Comparison of ENCODE assay signal across 28 cellular contexts in genomic region chr9:136235171-136235570, GRCh38. TPM values are rescaled to one million over a fixed set of nuclear protein-coding genes. Genes with fewer than 3 reads are reported as not detected.
"Had no signal": no experiment of that assay in that cellular context is flagged by ENCODE, and none has a peak within 500 bp of the region (broad histone marks: within the 10 kb centered on the region; RNA-seq: fewer than 3 reads in every experiment).

No MANE protein-coding gene starts in this region.

- H3K4me3 Mint-ChIP-seq: activated CD4-positive, alpha-beta T cell treated with anti-CD3 and anti-CD28 coated beads for 36 hours; activated CD8-positive, alpha-beta memory T cell treated with anti-CD3 and anti-CD28 coated beads, Interleukin-2, amount 10 ng/mL, durations not matched to agents 7 days and 5 days; activated naive CD8-positive, alpha-beta T cell treated with anti-CD3 and anti-CD28 coated beads, Interleukin-2, amount 50 U/mL, for 24 hours; activated T-cell treated with anti-CD3 and anti-CD28 coated beads, Interleukin-2, amount 50 U/mL, for 24 hours; activated T-helper 1 cell treated with anti-CD3 and anti-CD28 coated beads, Interleukin-12 subunit alpha, Interleukin-12 subunit beta, Interleukin-2, Interleukin-4 antibody, amounts not matched to agents 30 ng/mL and 10 ng/mL and 1 ng/mL, durations not matched to agents 14 hours and 24 hours and 36 hours; brain; central memory CD8-positive, alpha-beta T cell; T-helper 1 cell treated with Interleukin-12 subunit alpha and Interleukin-12 subunit beta and Interleukin-4 antibody, amounts not matched to agents 30 μg/mL and 1 μg/mL, for 36 hours had no signal

- H3K9me3 ChIP-seq: ascending aorta, Peyer's patch had no signal

- H3K36me3 Mint-ChIP-seq: activated naive CD4-positive, alpha-beta T cell treated with anti-CD3 and anti-CD28 coated beads, Interleukin-2, amount 50 U/mL, for 72 hours had no signal

- H3K27ac Mint-ChIP-seq: activated CD4-positive, alpha-beta T cell treated with anti-CD3 and anti-CD28 coated beads for 36 hours; activated CD8-positive, alpha-beta memory T cell treated with anti-CD3 and anti-CD28 coated beads, Interleukin-2, amount 10 ng/mL, durations not matched to agents 7 days and 5 days; activated naive CD8-positive, alpha-beta T cell treated with anti-CD3 and anti-CD28 coated beads, Interleukin-2, amount 50 U/mL, for 24 hours; activated T-helper 1 cell treated with anti-CD3 and anti-CD28 coated beads, Interleukin-12 subunit alpha, Interleukin-12 subunit beta, Interleukin-2, Interleukin-4 antibody, amounts not matched to agents 30 ng/mL and 10 ng/mL and 1 ng/mL, durations not matched to agents 14 hours and 24 hours and 36 hours had no signal

- H3K4me1 ChIP-seq: ascending aorta had no signal

- ATAC-seq: activated CD4-positive, alpha-beta T cell treated with anti-CD3 and anti-CD28 coated beads for 36 hours; activated CD8-positive, alpha-beta memory T cell treated with anti-CD3 and anti-CD28 coated beads, Interleukin-2, amount 10 ng/mL, durations not matched to agents 7 days and 5 days; activated naive CD4-positive, alpha-beta T cell treated with anti-CD3 and anti-CD28 coated beads, Interleukin-2, amount 50 U/mL, for 72 hours; activated naive CD8-positive, alpha-beta T cell treated with anti-CD3 and anti-CD28 coated beads, Interleukin-2, amount 50 U/mL, for 24 hours had no signal

- H3K9me3 Mint-ChIP-seq: activated naive CD4-positive, alpha-beta T cell treated with anti-CD3 and anti-CD28 coated beads, Interleukin-2, amount 50 U/mL, for 72 hours; activated naive CD8-positive, alpha-beta T cell treated with anti-CD3 and anti-CD28 coated beads, Interleukin-2, amount 50 U/mL, for 24 hours; activated T-cell treated with anti-CD3 and anti-CD28 coated beads, Interleukin-2, amount 50 U/mL, for 24 hours; activated T-helper 1 cell treated with anti-CD3 and anti-CD28 coated beads, Interleukin-12 subunit alpha, Interleukin-12 subunit beta, Interleukin-2, Interleukin-4 antibody, amounts not matched to agents 30 ng/mL and 10 ng/mL and 1 ng/mL, durations not matched to agents 14 hours and 24 hours and 36 hours; brain; central memory CD8-positive, alpha-beta T cell; T-helper 1 cell treated with Interleukin-12 subunit alpha and Interleukin-12 subunit beta and Interleukin-4 antibody, amounts not matched to agents 30 μg/mL and 1 μg/mL, for 36 hours had no signal

- H3K27me3 Mint-ChIP-seq: activated CD4-positive, alpha-beta T cell treated with anti-CD3 and anti-CD28 coated beads for 36 hours; activated CD8-positive, alpha-beta memory T cell treated with anti-CD3 and anti-CD28 coated beads, Interleukin-2, amount 10 ng/mL, durations not matched to agents 7 days and 5 days; activated naive CD8-positive, alpha-beta T cell treated with anti-CD3 and anti-CD28 coated beads, Interleukin-2, amount 50 U/mL, for 24 hours; activated T-cell treated with anti-CD3 and anti-CD28 coated beads, Interleukin-2, amount 50 U/mL, for 24 hours; brain; central memory CD8-positive, alpha-beta T cell had no signal

- H3K4me3 ChIP-seq: ascending aorta, Peyer's patch had no signal

- DNase-seq: activated CD4-positive, alpha-beta T cell treated with anti-CD3 and anti-CD28 coated beads for 36 hours; activated CD8-positive, alpha-beta memory T cell treated with anti-CD3 and anti-CD28 coated beads, Interleukin-2, amount 10 ng/mL, durations not matched to agents 7 days and 5 days; activated effector memory CD4-positive, alpha-beta T cell treated with Interleukin-2 at 50 U/mL for 16 hours; activated naive CD4-positive, alpha-beta T cell; activated naive CD8-positive, alpha-beta T cell treated with anti-CD3 and anti-CD28 coated beads, Interleukin-2, amount 50 U/mL, for 24 hours; activated T-cell treated with anti-CD3 and anti-CD28 coated beads, Interleukin-2, amount 50 U/mL, for 24 hours; amniotic stem cell; KG1; NCI-H1048; NCI-H146; NCI-H187 treated with DMSO at 0.1 percent for 48 hours; NCI-H2081 treated with DMSO at 0.1 percent for 48 hours; NCI-H226; NCI-H526; NCI-H774; Peyer's patch; SHP77 had no signal

- H3K27me3 ChIP-seq: ascending aorta, Peyer's patch had no signal

- H3K27ac ChIP-seq: ascending aorta, Peyer's patch, RWPE1, VCaP had no signal

RNA-seq across cellular contexts. Expression of gene LHX3, which starts 30.2 kb away (rescaled TPM):
- total RNA-seq: activated CD4-positive, alpha-beta T cell treated with anti-CD3 and anti-CD28 coated beads for 36 hours; activated CD8-positive, alpha-beta memory T cell treated with anti-CD3 and anti-CD28 coated beads, Interleukin-2, amount 10 ng/mL, durations not matched to agents 7 days and 5 days; activated T-helper 1 cell treated with anti-CD3 and anti-CD28 coated beads, Interleukin-12 subunit alpha, Interleukin-12 subunit beta, Interleukin-2, Interleukin-4 antibody, amounts not matched to agents 30 ng/mL and 10 ng/mL and 1 ng/mL, durations not matched to agents 14 hours and 24 hours and 36 hours; ascending aorta; LHCN-M2; M059J; Peyer's patch; SK-MEL-5 had no signal
